ENCODE assay signal across 22 cellular contexts in genomic region chr2:96526101-96526591, GRCh38. TPM values are rescaled to one million over a fixed set of nuclear protein-coding genes. Genes with fewer than 3 reads are reported as not detected.
DNase-seq lines count a peak whose midpoint lies in the region; ATAC-seq and TF ChIP-seq lines count a peak whose summit lies in the region.
"Had no signal": no experiment of that assay in that cellular context is flagged by ENCODE, and none has a peak within 500 bp of the region (broad histone marks: within the 10 kb centered on the region; RNA-seq: fewer than 3 reads in every experiment).

No MANE protein-coding gene starts in this region.

- no peak for DNase-seq in T-helper 2 cell treated with Interferon-gamma antibody and Interleukin-4, amounts not matched to agents 5 μg/mL and 100 μg/mL, for 36 hours (ENCODE audit: low spot score)
- no peak for DNase-seq in T-helper 2 cell
- DNase-seq in COLO668 (lab: John Stamatoyannopoulos, UW; ENCODE audit: unreplicated experiment) = peak; percentile 48
- DNase-seq in activated CD4-positive, alpha-beta memory T cell treated with anti-CD3 and anti-CD28 coated beads, Interleukin-2, amount 10 ng/mL, durations not matched to agents 7 days and 5 days = no peak
- no peak for DNase-seq in natural killer cell
- no peak for DNase-seq in cerebellar nuclear complex (lab: John Stamatoyannopoulos, UW)
- no peak for DNase-seq in RWPE1 (ENCODE audit: low spot score)
- DNase-seq: CD4-positive, CD25-positive, alpha-beta regulatory T cell; DND-41; HCEC 1CT; NCI-H187 treated with DMSO at 0.1 percent for 48 hours; NCI-H446 treated with DMSO at 0.1 percent for 48 hours; nucleus accumbens; SHP77; stimulated activated naive CD4-positive, alpha-beta T cell treated with Interleukin-2 at 50 U/mL for 16 hours had no signal

- H3K4me3 Mint-ChIP-seq in T-helper 2 cell treated with Interferon-gamma antibody and Interleukin-4, amounts not matched to agents 5 μg/mL and 100 μg/mL, for 36 hours = peak overlapping the region; percentile 29
- no peak overlapping the region for H3K4me3 Mint-ChIP-seq in activated CD4-positive, alpha-beta memory T cell treated with anti-CD3 and anti-CD28 coated beads, Interleukin-2, amount 10 ng/mL, durations not matched to agents 7 days and 5 days
- H3K4me3 Mint-ChIP-seq in natural killer cell = peak overlapping the region; percentile 77

- no peaks in the 10 kb centered on the region for H3K27me3 Mint-ChIP-seq in T-helper 2 cell treated with Interferon-gamma antibody and Interleukin-4, amounts not matched to agents 5 μg/mL and 100 μg/mL, for 36 hours (ENCODE audit: low read depth)
- H3K27me3 Mint-ChIP-seq in activated CD4-positive, alpha-beta memory T cell treated with anti-CD3 and anti-CD28 coated beads, Interleukin-2, amount 10 ng/mL, durations not matched to agents 7 days and 5 days = peaks cover 11% of the 10 kb centered on the region
- peaks cover 0 to 6% of the 10 kb centered on the region in 2 donors for H3K27me3 Mint-ChIP-seq in natural killer cell (ENCODE audit: low read depth in 2 of 2)

- no peaks in the 10 kb centered on the region for H3K9me3 Mint-ChIP-seq in T-helper 2 cell treated with Interferon-gamma antibody and Interleukin-4, amounts not matched to agents 5 μg/mL and 100 μg/mL, for 36 hours
- H3K9me3 Mint-ChIP-seq in activated CD4-positive, alpha-beta memory T cell treated with anti-CD3 and anti-CD28 coated beads, Interleukin-2, amount 10 ng/mL, durations not matched to agents 7 days and 5 days = no peaks in the 10 kb centered on the region
- H3K9me3 Mint-ChIP-seq in natural killer cell = no peaks in the 10 kb centered on the region
- H3K9me3 Mint-ChIP-seq: CD4-positive, CD25-positive, alpha-beta regulatory T cell; IgD-negative memory B cell had no signal

- intact Hi-C loops in natural killer cell (cut with micrococcal nuclease) = no loop called here

- ATAC-seq in natural killer cell (no peak), GM18519 (IDR thresholded peaks at IDR 0.05; ENCODE audit: low FRiP score, unreplicated experiment) (no peak)
- ATAC-seq: esophagus mucosa, left lobe of liver had no signal

- no peaks in the 10 kb centered on the region for H3K36me3 Mint-ChIP-seq in T-helper 2 cell treated with Interferon-gamma antibody and Interleukin-4, amounts not matched to agents 5 μg/mL and 100 μg/mL, for 36 hours (ENCODE audit: low read depth)
- H3K36me3 Mint-ChIP-seq in activated CD4-positive, alpha-beta memory T cell treated with anti-CD3 and anti-CD28 coated beads, Interleukin-2, amount 10 ng/mL, durations not matched to agents 7 days and 5 days (ENCODE audit: low read depth) = no peaks in the 10 kb centered on the region
- H3K36me3 Mint-ChIP-seq in natural killer cell = no peaks in the 10 kb centered on the region
- H3K36me3 Mint-ChIP-seq: CD4-positive, CD25-positive, alpha-beta regulatory T cell; IgD-negative memory B cell had no signal

- H3K27ac Mint-ChIP-seq in T-helper 2 cell treated with Interferon-gamma antibody and Interleukin-4, amounts not matched to agents 5 μg/mL and 100 μg/mL, for 36 hours = peak overlapping the region; percentile 70
- H3K27ac Mint-ChIP-seq in activated CD4-positive, alpha-beta memory T cell treated with anti-CD3 and anti-CD28 coated beads, Interleukin-2, amount 10 ng/mL, durations not matched to agents 7 days and 5 days = peak overlapping the region; percentile 36
- no peak overlapping the region for H3K27ac Mint-ChIP-seq in natural killer cell

- H3K27ac ChIP-seq in RWPE1 = no peak overlapping the region
- H3K27ac ChIP-seq: cardiac muscle cell had no signal

- POLR2A ChIA-PET in activated CD4-positive, alpha-beta memory T cell treated with anti-CD3 and anti-CD28 coated beads, Interleukin-2, amount 10 ng/mL, durations not matched to agents 7 days and 5 days (lab: Charles Lee) = interaction anchor here (0.6 to 9.8 kb wide), 7 partner anchors 8 to 119 kb away, joined by 3 to 221 read pairs (median 3); partner anchors contain the start of genes ARID5A and KANSL3
- POLR2A ChIA-PET in RWPE1 (lab: Yijun Ruan, JAX; ENCODE audit: low non-redundant PET) = no interaction called here

- H3K4me1 Mint-ChIP-seq in T-helper 2 cell treated with Interferon-gamma antibody and Interleukin-4, amounts not matched to agents 5 μg/mL and 100 μg/mL, for 36 hours (ENCODE audit: low read depth) = peaks cover 82% of the 10 kb centered on the region
- H3K4me1 Mint-ChIP-seq in activated CD4-positive, alpha-beta memory T cell treated with anti-CD3 and anti-CD28 coated beads, Interleukin-2, amount 10 ng/mL, durations not matched to agents 7 days and 5 days = peaks cover 93% of the 10 kb centered on the region
- peaks cover 17 to 34% of the 10 kb centered on the region in 2 donors for H3K4me1 Mint-ChIP-seq in natural killer cell

- CTCF ChIA-PET in activated CD4-positive, alpha-beta memory T cell treated with anti-CD3 and anti-CD28 coated beads, Interleukin-2, amount 10 ng/mL, durations not matched to agents 7 days and 5 days (lab: Charles Lee) = interaction anchor here (1.0 to 2.3 kb wide), 5 partner anchors 11 to 119 kb away, joined by 3 to 7 read pairs (median 4); no protein-coding TSS in a partner anchor
- CTCF ChIA-PET in RWPE1 (lab: Yijun Ruan, JAX) = interaction anchor here (0.7 to 1.1 kb wide), 4 partner anchors 16 to 175 kb away, joined by 3 to 4 read pairs (median 3); no protein-coding TSS in a partner anchor

- TF ChIP-seq CTCF in natural killer cell (IDR thresholded peaks at IDR 0.05) (no peak), RWPE1 (conservative IDR thresholded peaks at IDR 0.05; ENCODE audit: low read depth) (no peak)

RNA-seq across cellular contexts. Expression of gene ARID5A, which starts 10.4 kb away (rescaled TPM):
- total RNA-seq in activated CD4-positive, alpha-beta memory T cell treated with anti-CD3 and anti-CD28 coated beads, Interleukin-2, amount 10 ng/mL, durations not matched to agents 7 days and 5 days = 10 to 100 TPM; 80.0 to 86.8 TPM
- 100 to 1,000 TPM in 2 of 3 donors, 10 to 100 TPM in 1; 90.9 to 117 (median 114) TPM for total RNA-seq in natural killer cell

RNA-seq across cellular contexts. Expression of gene NEURL3, which starts 21.0 kb away (rescaled TPM):
- 1 to 10 TPM in 1 of 2 experiments, under 1 TPM in 1; 0.78 to 1.0 TPM for total RNA-seq in activated CD4-positive, alpha-beta memory T cell treated with anti-CD3 and anti-CD28 coated beads, Interleukin-2, amount 10 ng/mL, durations not matched to agents 7 days and 5 days
- not detected for total RNA-seq in natural killer cell
- total RNA-seq: A673; cardiac muscle cell; CD4-positive, CD25-positive, alpha-beta regulatory T cell; esophagus mucosa; right atrium auricular region had no signal

Comparison
In these comparisons a context has a peak if more than half of its experiments do, and no peak if none do; other contexts are left out.
1. H3K27ac Mint-ChIP-seq: peak in T-helper 2 cell treated with Interferon-gamma antibody and Interleukin-4, amounts not matched to agents 5 μg/mL and 100 μg/mL, for 36 hours (single experiment) and activated CD4-positive, alpha-beta memory T cell treated with anti-CD3 and anti-CD28 coated beads, Interleukin-2, amount 10 ng/mL, durations not matched to agents 7 days and 5 days (single experiment); none in natural killer cell (0 of 2).